Comparison of ENCODE assay signal across 14 cellular contexts in the genomic region with DNA sequence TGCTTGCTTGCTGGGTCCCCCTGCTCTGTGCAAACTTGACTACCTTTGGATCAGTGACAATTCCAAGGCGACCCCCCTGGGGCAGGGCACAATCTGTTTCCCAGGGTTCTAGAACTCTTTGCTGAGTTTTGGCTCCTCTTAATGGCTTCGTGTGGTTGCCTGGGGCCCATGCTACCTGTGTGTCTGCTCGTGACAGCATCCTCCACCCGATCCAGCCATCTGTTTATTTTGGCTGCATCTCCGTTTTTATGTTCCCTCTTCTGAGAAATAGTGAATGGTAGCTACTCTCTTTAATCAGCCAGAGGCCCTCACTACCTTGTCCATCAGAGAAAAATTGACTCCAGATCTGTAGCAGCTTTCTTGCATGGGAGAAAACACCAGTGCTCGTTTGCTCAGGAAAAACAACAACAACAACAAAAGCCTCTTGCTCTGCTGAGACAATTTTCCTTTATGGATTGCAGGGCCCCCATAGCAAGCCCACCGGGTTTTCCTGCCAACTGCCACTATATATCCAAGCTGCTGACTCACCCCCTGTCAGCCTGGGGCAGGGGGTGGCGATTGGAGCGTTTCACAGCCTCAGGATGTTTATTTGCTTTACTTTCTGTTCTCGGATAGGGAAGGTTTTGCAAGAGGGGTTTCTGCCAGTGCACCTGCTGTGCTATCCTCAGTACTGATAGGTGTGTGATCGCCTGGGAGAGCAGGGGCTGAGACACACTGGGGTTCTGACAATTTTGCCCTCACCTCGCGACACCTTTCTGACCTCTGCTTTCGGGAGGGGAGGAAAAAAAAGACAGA.
A peak's percentile ranks its signal among the peaks of the same experiment; 100 is the strongest.
DNase-seq lines count a peak whose midpoint lies in the region; ATAC-seq and TF ChIP-seq lines count a peak whose summit lies in the region.
"Had no signal": no experiment of that assay in that cellular context is flagged by ENCODE, and none has a peak within 500 bp of the region (broad histone marks: within the 10 kb centered on the region; RNA-seq: fewer than 3 reads in every experiment).

No MANE protein-coding gene starts in this region.

- peaks cover 5% of the 10 kb centered on the region for H3K4me1 ChIP-seq in mammary epithelial cell (ENCODE audit: insufficient read depth, low read length)
- peaks cover 0 to 17% (median 5%) of the 10 kb centered on the region in 4 donors for H3K4me1 ChIP-seq in sigmoid colon
- H3K4me1 ChIP-seq in upper lobe of right lung = no peaks in the 10 kb centered on the region

- peaks cover 12% of the 10 kb centered on the region for H3K27me3 Mint-ChIP-seq in MCF 10A (ENCODE audit: insufficient read depth, unreplicated experiment)
- H3K27me3 Mint-ChIP-seq: central memory CD8-positive, alpha-beta T cell had no signal

- no peak for TF ChIP-seq EP300 in sigmoid colon (IDR thresholded peaks at IDR 0.05)

- H3K9me3 ChIP-seq in mammary epithelial cell (replicated peaks; ENCODE audit: insufficient read depth, low read length) = no peaks in the 10 kb centered on the region
- no peaks in the 10 kb centered on the region for H3K9me3 ChIP-seq in sigmoid colon
- no peaks in the 10 kb centered on the region for H3K9me3 ChIP-seq in upper lobe of right lung
- H3K9me3 ChIP-seq: upper lobe of left lung had no signal

- POLR2A ChIA-PET in MCF 10A (lab: Yijun Ruan, JAX) = no interaction called here

- no peak overlapping the region for H3K4me2 ChIP-seq in mammary epithelial cell (ENCODE audit: insufficient read depth, low read depth, low read length)

- intact Hi-C loops in MCF 10A (cut with micrococcal nuclease) (no loop called here), mammary epithelial cell (cut with micrococcal nuclease) (loop anchor here (10.0 kb wide), 1 partner anchor 462 kb away; no protein-coding TSS in a partner anchor), sigmoid colon (cut with DNase I) (no loop called here), upper lobe of right lung (cut with DNase I) (no loop called here)

- H3K36me3 Mint-ChIP-seq in MCF 10A (ENCODE audit: insufficient read depth, unreplicated experiment) = no peaks in the 10 kb centered on the region
- H3K36me3 Mint-ChIP-seq: naive B cell had no signal

- no peaks in the 10 kb centered on the region for H4K20me1 ChIP-seq in mammary epithelial cell (ENCODE audit: insufficient read depth, low read length)

- peak; percentile 52 for DNase-seq in MCF 10A (ENCODE audit: unreplicated experiment)
- no peak for DNase-seq in mammary epithelial cell
- peak; percentile 79 for DNase-seq in NCI-H446 treated with DMSO at 0.1 percent for 48 hours (lab: John Stamatoyannopoulos, UW)
- DNase-seq in choroid plexus epithelial cell (ENCODE audit: low read depth) = peak; percentile 69
- no peak for DNase-seq in H7
- no peak for DNase-seq in sigmoid colon
- no peak for DNase-seq in upper lobe of right lung
- no peak for DNase-seq in left lobe of liver (ENCODE audit: low spot score)
- DNase-seq: activated CD4-positive, alpha-beta T cell treated with anti-CD3 and anti-CD28 coated beads, Interleukin-2, amount 50 U/mL, for 4 hours; GF-D8; naive B cell; upper lobe of left lung had no signal

- no peak overlapping the region for H3K4me3 Mint-ChIP-seq in MCF 10A (ENCODE audit: unreplicated experiment)
- H3K4me3 Mint-ChIP-seq: central memory CD8-positive, alpha-beta T cell; naive B cell had no signal

- H3K9ac ChIP-seq in mammary epithelial cell (ENCODE audit: insufficient read depth, low read length) = no peak overlapping the region

- no peaks in the 10 kb centered on the region for H3K27me3 ChIP-seq in mammary epithelial cell (ENCODE audit: insufficient read depth, low read length)
- no peaks in the 10 kb centered on the region for H3K27me3 ChIP-seq in H7 (ENCODE audit: control insufficient read depth, insufficient read depth, low read length)
- H3K27me3 ChIP-seq in sigmoid colon = no peaks in the 10 kb centered on the region
- no peaks in the 10 kb centered on the region for H3K27me3 ChIP-seq in upper lobe of right lung
- H3K27me3 ChIP-seq: upper lobe of left lung had no signal

- BruUV-seq in MCF 10A (replicated peaks; lab: Mats Ljungman, UMichigan) (no TSS peak), mammary epithelial cell (replicated peaks; lab: Mats Ljungman, UMichigan) (no TSS peak)

- TF ChIP-seq CTCF in MCF 10A (IDR thresholded peaks at IDR 0.05; ENCODE audit: unreplicated experiment) = no peak
- TF ChIP-seq CTCF in mammary epithelial cell (conservative IDR thresholded peaks at IDR 0.05 in 1 of 2, IDR thresholded peaks at IDR 0.05 in 1 of 2; ENCODE audit: extremely low read depth in 1 of 2, insufficient read depth in 1 of 2, low read depth in 1 of 2, low read length in 2 of 2) = no peak
- no peak for TF ChIP-seq CTCF in choroid plexus epithelial cell (conservative IDR thresholded peaks at IDR 0.05; ENCODE audit: low read depth, low read length)
- no peak for TF ChIP-seq CTCF in sigmoid colon (IDR thresholded peaks at IDR 0.05)
- no peak for TF ChIP-seq CTCF in upper lobe of right lung (IDR thresholded peaks at IDR 0.05)

- no peak overlapping the region for H3K27ac ChIP-seq in mammary epithelial cell (ENCODE audit: insufficient read depth, low read depth, low read length)
- H3K27ac ChIP-seq in sigmoid colon = no peak overlapping the region
- H3K27ac ChIP-seq in upper lobe of right lung = no peak overlapping the region
- H3K27ac ChIP-seq: skin epidermis, upper lobe of left lung had no signal

- TF ChIP-seq POLR2A in sigmoid colon (IDR thresholded peaks at IDR 0.05) = no peak

- WGBS in mammary epithelial cell (ENCODE audit: low coverage, missing lambda C conversion rate) = 48% methylated on average over 14 of the region's 14 CpGs
- WGBS in sigmoid colon, 2 donors = 39 to 44% methylated on average over 14 of the region's 14 CpGs

- dilution Hi-C loops in mammary epithelial cell (cut with HindIII; ENCODE audit: low sequenced_read_pairs) = no loop called here

- H3K79me2 ChIP-seq in mammary epithelial cell (ENCODE audit: insufficient read depth, low read length) = no peaks in the 10 kb centered on the region

- no peaks in the 10 kb centered on the region for H3K9me3 Mint-ChIP-seq in MCF 10A (ENCODE audit: unreplicated experiment)

- H3K4me3 ChIP-seq in mammary epithelial cell (replicated peaks in 1 of 3; ENCODE audit: insufficient read depth in 1 of 3, low read depth in 2 of 3, low read length in 3 of 3) (no peak overlapping the region), choroid plexus epithelial cell (ENCODE audit: low read depth, low read length) (no peak overlapping the region), H7 (ENCODE audit: insufficient read depth, low read depth, low read length) (no peak overlapping the region), sigmoid colon (no peak overlapping the region), upper lobe of right lung (no peak overlapping the region)
- H3K4me3 ChIP-seq: skin epidermis, upper lobe of left lung had no signal

- peaks cover 11% of the 10 kb centered on the region for H3K4me1 Mint-ChIP-seq in MCF 10A (ENCODE audit: insufficient read depth, unreplicated experiment)
- H3K4me1 Mint-ChIP-seq: central memory CD8-positive, alpha-beta T cell; naive B cell had no signal

- no peak overlapping the region for H2AFZ ChIP-seq in mammary epithelial cell (ENCODE audit: low read depth, low read length)

- CTCF ChIA-PET in MCF 10A (lab: Yijun Ruan, JAX) (interaction anchor here (0.8 kb wide), 1 partner anchor 14 kb away, joined by 3 read pairs; no protein-coding TSS in a partner anchor), mammary epithelial cell (lab: Charles Lee; ENCODE audit: low non-redundant PET) (no interaction called here)

- in situ Hi-C loops in mammary epithelial cell (cut with MboI; ENCODE audit: low sequenced_read_pairs in 2 of 2) = no loop called here

- H3K27ac Mint-ChIP-seq in MCF 10A (ENCODE audit: low read depth, unreplicated experiment) = no peak overlapping the region
- H3K27ac Mint-ChIP-seq: naive B cell had no signal

- ATAC-seq in upper lobe of right lung (no peak), left lobe of liver (no peak)

- H3K36me3 ChIP-seq in mammary epithelial cell (ENCODE audit: insufficient read depth, low read length) (no peaks in the 10 kb centered on the region), H7 (replicated peaks; ENCODE audit: control insufficient read depth, insufficient read depth, low read length) (no peaks in the 10 kb centered on the region), sigmoid colon (no peaks in the 10 kb centered on the region), upper lobe of right lung (no peaks in the 10 kb centered on the region)
- H3K36me3 ChIP-seq: upper lobe of left lung had no signal

Comparison
In these comparisons a context has a peak if more than half of its experiments do, and no peak if none do; other contexts are left out.
1. DNase-seq: peak in MCF 10A (single experiment), NCI-H446 treated with DMSO at 0.1 percent for 48 hours (single experiment) and choroid plexus epithelial cell (single experiment); none in mammary epithelial cell (single experiment), H7 (single experiment), sigmoid colon (single experiment), upper lobe of right lung (single experiment) and left lobe of liver (single experiment).